Comparison of ENCODE assay signal across 3 cellular contexts in genomic region chr12:108193493-108193892, GRCh38.
TF ChIP-seq lines count a peak whose summit lies in the region.

No MANE protein-coding gene starts in this region.

TF ChIP-seq in HEK293, 187 proteins besides CTCF, POLR2A, EP300 and RAD21:
- TF ChIP-seq ZNF610 (tag by site-specific recombination; IDR thresholded peaks at IDR 0.05; ENCODE audit: borderline replicate concordance), result no peak
- no peak for TF ChIP-seq ZNF292 (tag by site-specific recombination; IDR thresholded peaks at IDR 0.05; ENCODE audit: borderline replicate concordance, low read depth)
- TF ChIP-seq, protein P1, sequence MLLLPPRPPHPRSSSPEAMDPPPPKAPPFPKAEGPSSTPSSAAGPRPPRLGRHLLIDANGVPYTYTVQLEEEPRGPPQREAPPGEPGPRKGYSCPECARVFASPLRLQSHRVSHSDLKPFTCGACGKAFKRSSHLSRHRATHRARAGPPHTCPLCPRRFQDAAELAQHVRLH (tag by site-specific recombination; IDR thresholded peaks at IDR 0.05), result no peak
- TF ChIP-seq YY1 (tag by site-specific recombination; IDR thresholded peaks at IDR 0.05), result no peak
- no peak for TF ChIP-seq HOXC10 (CRISPR knock-in tag; IDR thresholded peaks at IDR 0.05)
- TF ChIP-seq ZNF391 (tag by site-specific recombination; IDR thresholded peaks at IDR 0.05; ENCODE audit: borderline replicate concordance, low read depth), result no peak
- TF ChIP-seq, protein P2, sequence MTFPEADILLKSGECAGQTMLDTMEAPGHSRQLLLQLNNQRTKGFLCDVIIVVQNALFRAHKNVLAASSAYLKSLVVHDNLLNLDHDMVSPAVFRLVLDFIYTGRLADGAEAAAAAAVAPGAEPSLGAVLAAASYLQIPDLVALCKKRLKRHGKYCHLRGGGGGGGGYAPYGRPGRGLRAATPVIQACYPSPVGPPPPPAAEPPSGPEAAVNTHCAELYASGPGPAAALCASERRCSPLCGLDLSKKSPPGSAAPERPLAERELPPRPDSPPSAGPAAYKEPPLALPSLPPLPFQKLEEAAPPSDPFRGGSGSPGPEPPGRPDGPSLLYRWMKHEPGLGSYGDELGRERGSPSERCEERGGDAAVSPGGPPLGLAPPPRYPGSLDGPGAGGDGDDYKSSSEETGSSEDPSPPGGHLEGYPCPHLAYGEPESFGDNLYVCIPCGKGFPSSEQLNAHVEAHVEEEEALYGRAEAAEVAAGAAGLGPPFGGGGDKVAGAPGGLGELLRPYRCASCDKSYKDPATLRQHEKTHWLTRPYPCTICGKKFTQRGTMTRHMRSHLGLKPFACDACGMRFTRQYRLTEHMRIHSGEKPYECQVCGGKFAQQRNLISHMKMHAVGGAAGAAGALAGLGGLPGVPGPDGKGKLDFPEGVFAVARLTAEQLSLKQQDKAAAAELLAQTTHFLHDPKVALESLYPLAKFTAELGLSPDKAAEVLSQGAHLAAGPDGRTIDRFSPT (tag by site-specific recombination; IDR thresholded peaks at IDR 0.05), result no peak
- TF ChIP-seq ZNF280C (tag by site-specific recombination; IDR thresholded peaks at IDR 0.05), result 0 out of 2 replicates have a peak, but pooled peaks have one; percentile 80
- no peak for TF ChIP-seq ZNF140 (tag by site-specific recombination; IDR thresholded peaks at IDR 0.05)
- TF ChIP-seq ZNF366 (tag by site-specific recombination; conservative IDR thresholded peaks at IDR 0.05), result peak; percentile 81
- no peak for TF ChIP-seq ZNF449 (tag by site-specific recombination; IDR thresholded peaks at IDR 0.05)

TF ChIP-seq in K562, 482 proteins besides CTCF, POLR2A, EP300 and RAD21:
- no peak for TF ChIP-seq RBM15 (IDR thresholded peaks at IDR 0.05; ENCODE audit: insufficient read depth, low read length)
- TF ChIP-seq ARID3A (IDR thresholded peaks at IDR 0.05; ENCODE audit: borderline replicate concordance, low read depth, low read length), result no peak
- TF ChIP-seq ZNF511 (CRISPR knock-in tag; IDR thresholded peaks at IDR 0.05), result no peak
- no peak for TF ChIP-seq NCOA4 (IDR thresholded peaks at IDR 0.05; ENCODE audit: partially characterized antibody)
- TF ChIP-seq ZBTB26 (CRISPR knock-in tag; IDR thresholded peaks at IDR 0.05), result 0 out of 2 replicates have a peak, but pooled peaks have one; percentile 26
- no peak for TF ChIP-seq ZFX (CRISPR knock-in tag; IDR thresholded peaks at IDR 0.05)
- TF ChIP-seq OTX1 (CRISPR knock-in tag; IDR thresholded peaks at IDR 0.05), result 0 out of 2 replicates have a peak, but pooled peaks have one; percentile 34
- TF ChIP-seq SIX5 (IDR thresholded peaks at IDR 0.05; ENCODE audit: borderline replicate concordance in 1 of 2, insufficient read depth in 1 of 2, low read depth in 1 of 2, low read length in 2 of 2), result no peak
- no peak for TF ChIP-seq ZNF347 (CRISPR knock-in tag; IDR thresholded peaks at IDR 0.05; ENCODE audit: low read depth)
- no peak for TF ChIP-seq PRDM10 (IDR thresholded peaks at IDR 0.05; ENCODE audit: partially characterized antibody)
TF ChIP-seq in K562: peak in this region for 2.

TF ChIP-seq in H1, 55 proteins besides CTCF, POLR2A, EP300 and RAD21:
- TF ChIP-seq JUND (IDR thresholded peaks at IDR 0.05; ENCODE audit: low read length) (no peak), TAF7 (optimal IDR thresholded peaks at IDR 0.05; ENCODE audit: borderline replicate concordance, low read depth, low read length) (no peak), TAF1 (IDR thresholded peaks at IDR 0.05; ENCODE audit: low read depth, low read length) (no peak), PHF8 (conservative IDR thresholded peaks at IDR 0.05; ENCODE audit: low read depth, low read length) (no peak), TBP (IDR thresholded peaks at IDR 0.05; ENCODE audit: low read depth, low read length) (no peak), HDAC2 (IDR thresholded peaks at IDR 0.05; ENCODE audit: borderline replicate concordance in 1 of 2, low read depth in 2 of 2, low read length in 2 of 2) (no peak), JUN (IDR thresholded peaks at IDR 0.05; ENCODE audit: low read depth, low read length) (no peak), GABPA (IDR thresholded peaks at IDR 0.05; ENCODE audit: borderline replicate concordance, insufficient read depth, low read length) (no peak), CHD2 (IDR thresholded peaks at IDR 0.05; ENCODE audit: low read length) (no peak)
